ENCODE assay signal across 1 cellular context in the genomic region with DNA sequence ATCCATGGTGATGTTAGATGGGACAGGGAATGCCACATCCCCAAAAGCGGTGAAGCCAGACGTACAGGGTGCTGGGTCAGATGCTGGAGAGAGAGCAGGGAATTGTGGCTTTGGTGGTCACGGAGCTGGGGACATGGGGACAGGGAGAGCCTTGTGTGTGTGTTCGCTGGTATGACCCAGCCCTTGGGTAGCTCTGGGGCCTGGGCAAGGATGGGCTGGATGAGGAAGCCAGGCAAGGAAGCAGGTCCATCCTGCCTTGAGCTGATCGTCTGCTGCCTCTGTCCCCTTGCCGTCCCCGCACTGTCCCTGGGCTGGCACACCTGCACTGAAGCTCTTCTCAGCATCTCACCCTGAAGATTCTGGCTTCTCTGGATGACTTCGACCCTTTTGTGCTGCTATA.
TF ChIP-seq lines count a peak whose summit lies in the region.

No MANE protein-coding gene starts in this region.

TF ChIP-seq in H1, 55 proteins besides CTCF, POLR2A, EP300 and RAD21:
- TF ChIP-seq CREB1 (IDR thresholded peaks at IDR 0.05) (no peak), SIRT6 (IDR thresholded peaks at IDR 0.05; ENCODE audit: low read length) (no peak), CBX8 (IDR thresholded peaks at IDR 0.05; ENCODE audit: borderline replicate concordance, low read depth, low read length) (no peak), CHD2 (IDR thresholded peaks at IDR 0.05; ENCODE audit: low read length) (no peak), SP2 (IDR thresholded peaks at IDR 0.05; ENCODE audit: low read length) (no peak), JUND (IDR thresholded peaks at IDR 0.05; ENCODE audit: low read length) (no peak), KDM1A (IDR thresholded peaks at IDR 0.05; ENCODE audit: borderline replicate concordance, low read length) (no peak), NRF1 (IDR thresholded peaks at IDR 0.05; ENCODE audit: low read depth, low read length) (no peak), CTBP2 (IDR thresholded peaks at IDR 0.05; ENCODE audit: borderline replicate concordance, insufficient read depth, insufficient read length, low read length) (no peak), JUN (IDR thresholded peaks at IDR 0.05; ENCODE audit: low read depth, low read length) (no peak), TAF7 (optimal IDR thresholded peaks at IDR 0.05; ENCODE audit: borderline replicate concordance, low read depth, low read length) (no peak), SRF (IDR thresholded peaks at IDR 0.05; ENCODE audit: low read depth, low read length) (no peak), YY1 (IDR thresholded peaks at IDR 0.05; ENCODE audit: low read depth, low read length) (no peak), BACH1 (IDR thresholded peaks at IDR 0.05; ENCODE audit: low read length) (no peak), BRCA1 (IDR thresholded peaks at IDR 0.05; ENCODE audit: low read depth, low read length) (no peak), KDM4A (IDR thresholded peaks at IDR 0.05; ENCODE audit: low read depth, low read length, severe bottlenecking) (no peak)
- TF ChIP-seq, protein P1, sequence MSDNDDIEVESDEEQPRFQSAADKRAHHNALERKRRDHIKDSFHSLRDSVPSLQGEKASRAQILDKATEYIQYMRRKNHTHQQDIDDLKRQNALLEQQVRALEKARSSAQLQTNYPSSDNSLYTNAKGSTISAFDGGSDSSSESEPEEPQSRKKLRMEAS (IDR thresholded peaks at IDR 0.05): no peak
